ENCODE assay signal across 25 cellular contexts in genomic region chr14:95382747-95383146, GRCh38.
DNase-seq lines count a peak whose midpoint lies in the region; ATAC-seq, FAIRE-seq and TF ChIP-seq lines count a peak whose summit lies in the region.
"Had no signal": no experiment of that assay in that cellular context is flagged by ENCODE, and none has a peak within 500 bp of the region (broad histone marks: within the 10 kb centered on the region; RNA-seq: fewer than 3 reads in every experiment).

No MANE protein-coding gene starts in this region.

- CTCF ChIA-PET in HepG2 (lab: Yijun Ruan, JAX; ENCODE audit: low intra/inter-chr PET ratio, low total read pairs) (no interaction called here), WTC11 (lab: Charles Lee) (interaction anchor here (1.3 kb wide), 1 partner anchor 21 kb away, joined by 4 read pairs; no protein-coding TSS in a partner anchor)

- no peak for TF ChIP-seq RAD21 in liver (IDR thresholded peaks at IDR 0.05)
- TF ChIP-seq RAD21 in HepG2 (CRISPR knock-in tag; IDR thresholded peaks at IDR 0.05): no peak

- H3K9ac ChIP-seq in liver (ENCODE audit: low read depth in 1 of 2, low read length in 2 of 2) (no peak overlapping the region), HepG2 (ENCODE audit: insufficient read depth, low read depth, low read length) (no peak overlapping the region)
- H3K9ac ChIP-seq: BLaER1, GM23248 had no signal

- H3K27me3 ChIP-seq in liver (ENCODE audit: control insufficient read depth in 4 of 4, insufficient read depth in 4 of 4, low read length in 3 of 4) (no peaks in the 10 kb centered on the region), HepG2 (ENCODE audit: control insufficient read depth in 1 of 2, insufficient read depth in 2 of 2, low read length in 2 of 2) (peaks cover 1 to 12% of the 10 kb centered on the region in 2 experiments; a peak in 2 of 5 replicates), osteoblast (ENCODE audit: insufficient read depth, low read length) (no peaks in the 10 kb centered on the region)
- H3K27me3 ChIP-seq: BLaER1 had no signal

- TF ChIP-seq POLR2A in HepG2 (IDR thresholded peaks at IDR 0.05; ENCODE audit: insufficient read depth in 1 of 2, low read depth in 2 of 2, low read length in 2 of 2): no peak

- no peaks in the 10 kb centered on the region for H3K36me3 ChIP-seq in liver (ENCODE audit: control insufficient read depth in 4 of 4, insufficient read depth in 3 of 4, low read depth in 1 of 4, low read length in 3 of 4)
- H3K36me3 ChIP-seq in HepG2 (replicated peaks in 1 of 2; ENCODE audit: control insufficient read depth in 1 of 2, insufficient read depth in 2 of 2, low read length in 2 of 2): no peaks in the 10 kb centered on the region
- no peaks in the 10 kb centered on the region for H3K36me3 ChIP-seq in osteoblast (ENCODE audit: insufficient read depth, low read length)
- H3K36me3 ChIP-seq: BLaER1 had no signal

- intact Hi-C loops in HepG2 (cut with micrococcal nuclease; ENCODE audit: unreplicated experiment): no loop called here

- H3K4me3 Mint-ChIP-seq in WTC11: no peak overlapping the region
- H3K4me3 Mint-ChIP-seq: B cell; CD4-positive, CD25-positive, alpha-beta regulatory T cell; CD8-positive, alpha-beta T cell; H9 had no signal

- H3K36me3 Mint-ChIP-seq in WTC11: peaks cover 23% of the 10 kb centered on the region
- H3K36me3 Mint-ChIP-seq: CD4-positive, CD25-positive, alpha-beta regulatory T cell; CD8-positive, alpha-beta T cell had no signal

- H3K4me1 ChIP-seq in liver (ENCODE audit: control insufficient read depth in 4 of 4, insufficient read depth in 4 of 4, low read length in 3 of 4) (peaks cover 0 to 9% (median 0%) of the 10 kb centered on the region in 4 donors), HepG2 (ENCODE audit: insufficient read depth, low read length) (no peaks in the 10 kb centered on the region), osteoblast (ENCODE audit: insufficient read depth, low read length) (no peaks in the 10 kb centered on the region)
- H3K4me1 ChIP-seq: BLaER1 had no signal

- POLR2A ChIA-PET in HepG2 (lab: Yijun Ruan, JAX): no interaction called here
- POLR2A ChIA-PET in WTC11 (lab: Charles Lee): no interaction called here

- no peak overlapping the region for H3K27ac Mint-ChIP-seq in WTC11
- H3K27ac Mint-ChIP-seq: B cell; CD8-positive, alpha-beta T cell had no signal

- peaks cover 3% of the 10 kb centered on the region; the same call in 1 of the 2 replicates for H3K27me3 Mint-ChIP-seq in WTC11 (ENCODE audit: low read depth)

- H4K20me1 ChIP-seq in HepG2 (ENCODE audit: insufficient read depth, low read length): no peaks in the 10 kb centered on the region
- H4K20me1 ChIP-seq in osteoblast (ENCODE audit: insufficient read depth, low read length): no peaks in the 10 kb centered on the region
- H4K20me1 ChIP-seq: BLaER1 had no signal

- H2AFZ ChIP-seq in HepG2 (ENCODE audit: low read length): no peak overlapping the region
- no peak overlapping the region for H2AFZ ChIP-seq in osteoblast (ENCODE audit: low read length)
- H2AFZ ChIP-seq: GM23248 had no signal

- no peak for ATAC-seq in HepG2
- peak; percentile 72 for ATAC-seq in left lobe of liver
- no peak for ATAC-seq in WTC11
- no peak for ATAC-seq in GM19455 (IDR thresholded peaks at IDR 0.05; ENCODE audit: unreplicated experiment)
- ATAC-seq: CD8-positive, alpha-beta T cell; GM12878; HCT116 had no signal

- DNase-seq in HepG2 (ENCODE audit: low spot score): no peak
- peak; percentile 48 for DNase-seq in left lobe of liver (ENCODE audit: low spot score)
- DNase-seq in osteoblast (ENCODE audit: insufficient read length, low spot score, missing footprints): peak; percentile 44
- DNase-seq in midbrain (lab: John Stamatoyannopoulos, UW): no peak
- DNase-seq in WTC11 (ENCODE audit: low spot score): no peak
- no peak for DNase-seq in NCI-H187 treated with DMSO at 0.1 percent for 48 hours (lab: John Stamatoyannopoulos, UW)
- DNase-seq: CD4-positive, CD25-positive, alpha-beta regulatory T cell; CD8-positive, alpha-beta T cell; DMS 273 treated with DMSO at 0.1 percent for 48 hours; DMS79; EL; GDM1; GM23248; H9 had no signal

- H3K4me1 Mint-ChIP-seq in WTC11: peaks cover 3% of the 10 kb centered on the region; the same call in 1 of the 2 replicates
- H3K4me1 Mint-ChIP-seq: B cell; CD4-positive, CD25-positive, alpha-beta regulatory T cell had no signal

- in situ Hi-C loops in HepG2 (cut with HindIII; ENCODE audit: extremely low pct_ligation_motif_present, low pct_unique_long_range_greater_than_20kb): no loop called here

- no peak overlapping the region for H3K27ac ChIP-seq in liver (ENCODE audit: low read depth in 1 of 2, low read length in 2 of 2)
- H3K27ac ChIP-seq in HepG2 (ENCODE audit: extremely low read length, insufficient read depth, low read length): no peak overlapping the region
- no peak overlapping the region for H3K27ac ChIP-seq in osteoblast (ENCODE audit: low read depth, low read length)
- H3K27ac ChIP-seq: 22Rv1, BLaER1, C4-2B, GM23248 had no signal

- BruUV-seq in HepG2 (replicated peaks; lab: Mats Ljungman, UMichigan): no TSS peak

- TF ChIP-seq EP300 in HepG2 (IDR thresholded peaks at IDR 0.05; ENCODE audit: low read depth in 2 of 2, low read length in 2 of 2) (no peak), HepG2 (CRISPR knock-in tag; IDR thresholded peaks at IDR 0.05; ENCODE audit: borderline replicate concordance) (no peak)

- H3K4me3 ChIP-seq in liver (ENCODE audit: low read depth in 1 of 3, low read length in 3 of 3): no peak overlapping the region
- H3K4me3 ChIP-seq in HepG2 (replicated peaks in 1 of 3; ENCODE audit: insufficient read depth in 1 of 3, low read depth in 2 of 3, low read length in 3 of 3): no peak overlapping the region
- H3K4me3 ChIP-seq in osteoblast (ENCODE audit: insufficient read depth, low read length): no peak overlapping the region
- H3K4me3 ChIP-seq: BLaER1, GM12878, GM23248 had no signal

- TF ChIP-seq CTCF in liver (IDR thresholded peaks at IDR 0.05; ENCODE audit: low read depth, low read length, missing input control) (no peak), HepG2 (CRISPR knock-in tag; IDR thresholded peaks at IDR 0.05) (no peak), osteoblast (IDR thresholded peaks at IDR 0.05; ENCODE audit: extremely low read depth, low read depth, low read length) (no peak), WTC11 (IDR thresholded peaks at IDR 0.05) (no peak)

- no peaks in the 10 kb centered on the region for H3K79me2 ChIP-seq in HepG2 (ENCODE audit: insufficient read depth, low read length)
- no peaks in the 10 kb centered on the region for H3K79me2 ChIP-seq in osteoblast (ENCODE audit: insufficient read depth, low read length)

- FAIRE-seq in HepG2 (lab: Jason Lieb, UNC): no peak
- FAIRE-seq: A204.1, D721Med, GM12878, GM19239 had no signal

- WGBS in liver: 48% methylated on average over 3 of the region's 3 CpGs
- WGBS in HepG2 (ENCODE audit: low lambda C conversion rate): 22% methylated on average over 3 of the region's 3 CpGs

- H3K9me3 Mint-ChIP-seq in WTC11: peaks cover 32% of the 10 kb centered on the region

- H3K9me3 ChIP-seq in liver (ENCODE audit: control insufficient read depth in 4 of 4, low read length in 3 of 4) (peaks cover 0 to 3% (median 2%) of the 10 kb centered on the region in 4 donors), HepG2 (ENCODE audit: low read length) (peaks cover 31% of the 10 kb centered on the region), osteoblast (ENCODE audit: low read depth, low read length) (no peaks in the 10 kb centered on the region)

- H3K4me2 ChIP-seq in HepG2 (ENCODE audit: low read depth, low read length) (no peak overlapping the region), osteoblast (ENCODE audit: insufficient read depth, low read length) (no peak overlapping the region)
- H3K4me2 ChIP-seq: BLaER1 had no signal

TF ChIP-seq in liver, 16 proteins besides CTCF, POLR2A, EP300 and RAD21 (continues in another document):
- TF ChIP-seq MAX (IDR thresholded peaks at IDR 0.05) (no peak), JUND (IDR thresholded peaks at IDR 0.05) (no peak), TAF1 (conservative IDR thresholded peaks at IDR 0.05) (no peak), ATF3 (IDR thresholded peaks at IDR 0.05) (no peak), YY1 (IDR thresholded peaks at IDR 0.05) (no peak), SP1 (IDR thresholded peaks at IDR 0.05) (no peak)

TF ChIP-seq in HepG2, 621 proteins besides CTCF, POLR2A, EP300 and RAD21 (continues in another document):
- no peak for TF ChIP-seq SIN3B (IDR thresholded peaks at IDR 0.05; ENCODE audit: low read length)

TF ChIP-seq in WTC11, 78 proteins besides CTCF, POLR2A, EP300 and RAD21 (continues in another document):
- no peak for TF ChIP-seq NR1H2 (CRISPR knock-in tag; IDR thresholded peaks at IDR 0.05)
- TF ChIP-seq CDX4 (CRISPR knock-in tag; IDR thresholded peaks at IDR 0.05; ENCODE audit: borderline replicate concordance): no peak
- no peak for TF ChIP-seq ELF4 (CRISPR knock-in tag; IDR thresholded peaks at IDR 0.05; ENCODE audit: low read depth)

Comparison
In these comparisons a context has a peak if more than half of its experiments do, and no peak if none do; other contexts are left out.
1. DNase-seq: peak in left lobe of liver (single experiment) and osteoblast (single experiment); none in HepG2 (single experiment), midbrain (single experiment), WTC11 (single experiment) and NCI-H187 treated with DMSO at 0.1 percent for 48 hours (single experiment).